16 cellular contexts compared by ENCODE assay signal in genomic region chr17:78020717-78021108, GRCh38.
A peak's percentile ranks its signal among the peaks of the same experiment; 100 is the strongest.
DNase-seq lines count a peak whose midpoint lies in the region; ATAC-seq and TF ChIP-seq lines count a peak whose summit lies in the region.
"Had no signal": no experiment of that assay in that cellular context is flagged by ENCODE, and none has a peak within 500 bp of the region (broad histone marks: within the 10 kb centered on the region; RNA-seq: fewer than 3 reads in every experiment).

No MANE protein-coding gene starts in this region.

- no peak overlapping the region for H2AFZ ChIP-seq in KMS-11 (ENCODE audit: low read depth)

- peaks cover 4% of the 10 kb centered on the region for H3K36me3 Mint-ChIP-seq in stimulated activated naive CD8-positive, alpha-beta T cell treated with anti-CD3 and anti-CD28 coated beads, Interleukin-15, Interleukin-2, amounts not matched to agents 100 ng/mL and 50 ng/mL, for 24 hours (ENCODE audit: low read depth)
- peaks cover 9% of the 10 kb centered on the region for H3K36me3 Mint-ChIP-seq in central memory CD8-positive, alpha-beta T cell (ENCODE audit: insufficient read depth)

- H3K27ac Mint-ChIP-seq in stimulated activated naive CD8-positive, alpha-beta T cell treated with anti-CD3 and anti-CD28 coated beads, Interleukin-15, Interleukin-2, amounts not matched to agents 100 ng/mL and 50 ng/mL, for 24 hours: peak overlapping the region; percentile 69
- H3K27ac Mint-ChIP-seq in central memory CD8-positive, alpha-beta T cell (ENCODE audit: low read depth): peak overlapping the region; percentile 32
- H3K27ac Mint-ChIP-seq: nephron had no signal

- H3K9ac ChIP-seq in KMS-11: peak overlapping the region; percentile 17; the same call in 1 of the 2 replicates
- H3K9ac ChIP-seq: BLaER1 had no signal

- no peaks in the 10 kb centered on the region for H3K27me3 ChIP-seq in KMS-11 (ENCODE audit: insufficient read depth, low read depth)
- H3K27me3 ChIP-seq: BLaER1, SJSA1 had no signal

- H3K4me1 ChIP-seq in KMS-11 (ENCODE audit: low read depth, poor library complexity, severe bottlenecking): peaks cover 53% of the 10 kb centered on the region
- H3K4me1 ChIP-seq: BLaER1, lower lobe of right lung had no signal

- no peak overlapping the region for H3K4me3 Mint-ChIP-seq in stimulated activated naive CD8-positive, alpha-beta T cell treated with anti-CD3 and anti-CD28 coated beads, Interleukin-15, Interleukin-2, amounts not matched to agents 100 ng/mL and 50 ng/mL, for 24 hours
- H3K4me3 Mint-ChIP-seq in central memory CD8-positive, alpha-beta T cell: peak overlapping the region; percentile 36
- H3K4me3 Mint-ChIP-seq: nephron had no signal

- no peak overlapping the region for H3K4me3 ChIP-seq in KMS-11 (IDR thresholded peaks at IDR 0.05; ENCODE audit: insufficient read depth, low read depth, low read length)
- H3K4me3 ChIP-seq: BLaER1, lower lobe of right lung, SJSA1 had no signal

- H3K9me3 Mint-ChIP-seq in stimulated activated naive CD8-positive, alpha-beta T cell treated with anti-CD3 and anti-CD28 coated beads, Interleukin-15, Interleukin-2, amounts not matched to agents 100 ng/mL and 50 ng/mL, for 24 hours: no peaks in the 10 kb centered on the region
- no peaks in the 10 kb centered on the region for H3K9me3 Mint-ChIP-seq in central memory CD8-positive, alpha-beta T cell
- H3K9me3 Mint-ChIP-seq: nephron had no signal

- H3K27ac ChIP-seq in KMS-11 (peak overlapping the region; percentile 61), substantia nigra (ENCODE audit: low read depth, low read length, poor library complexity, severe bottlenecking) (peak overlapping the region; percentile 48)
- H3K27ac ChIP-seq: BLaER1, lower lobe of right lung, SJSA1 had no signal

- no peak for TF ChIP-seq CTCF in KMS-11 (conservative IDR thresholded peaks at IDR 0.05; ENCODE audit: low read depth, low read length)

- peaks cover 28% of the 10 kb centered on the region for H3K4me1 Mint-ChIP-seq in stimulated activated naive CD8-positive, alpha-beta T cell treated with anti-CD3 and anti-CD28 coated beads, Interleukin-15, Interleukin-2, amounts not matched to agents 100 ng/mL and 50 ng/mL, for 24 hours (ENCODE audit: low read depth)
- peaks cover 26% of the 10 kb centered on the region for H3K4me1 Mint-ChIP-seq in central memory CD8-positive, alpha-beta T cell

- no peaks in the 10 kb centered on the region for H3K36me3 ChIP-seq in KMS-11 (ENCODE audit: insufficient read depth)
- H3K36me3 ChIP-seq: SJSA1 had no signal

- ATAC-seq in stimulated activated naive CD8-positive, alpha-beta T cell treated with anti-CD3 and anti-CD28 coated beads, Interleukin-15, Interleukin-2, amounts not matched to agents 100 U/mL and 50 U/mL, for 24 hours: no peak
- ATAC-seq in central memory CD8-positive, alpha-beta T cell (replicated peaks; ENCODE audit: extremely low read depth, poor library complexity, severe bottlenecking): no peak
- ATAC-seq in HG03135 (IDR thresholded peaks at IDR 0.05; ENCODE audit: unreplicated experiment): no peak
- ATAC-seq: lower lobe of right lung had no signal

- H3K79me2 ChIP-seq in KMS-11 (ENCODE audit: insufficient read depth, low read depth): no peaks in the 10 kb centered on the region

- peak overlapping the region; percentile 78 for H3K4me2 ChIP-seq in KMS-11
- H3K4me2 ChIP-seq: BLaER1 had no signal

- H3K27me3 Mint-ChIP-seq in stimulated activated naive CD8-positive, alpha-beta T cell treated with anti-CD3 and anti-CD28 coated beads, Interleukin-15, Interleukin-2, amounts not matched to agents 100 ng/mL and 50 ng/mL, for 24 hours: no peaks in the 10 kb centered on the region
- no peaks in the 10 kb centered on the region for H3K27me3 Mint-ChIP-seq in central memory CD8-positive, alpha-beta T cell

- DNase-seq in stimulated activated naive CD8-positive, alpha-beta T cell treated with anti-CD3 and anti-CD28 coated beads, Interleukin-15, Interleukin-2, amounts not matched to agents 100 U/mL and 50 U/mL, for 24 hours: no peak
- no peak for DNase-seq in central memory CD8-positive, alpha-beta T cell (ENCODE audit: low spot score in 2 of 2)
- DNase-seq in substantia nigra (lab: John Stamatoyannopoulos, UW) (no peak), CD1c-positive myeloid dendritic cell (ENCODE audit: extremely low spot score) (no peak)
- no peak for DNase-seq in stimulated activated CD4-positive, alpha-beta T cell treated with anti-CD3 and anti-CD28 coated beads, Interleukin-4, amount 100 ng/mL, for 24 hours
- DNase-seq: lower lobe of right lung; NCI-H2171 treated with DMSO at 0.1 percent for 48 hours; stimulated activated CD4-positive, alpha-beta T cell treated with anti-CD3 and anti-CD28 coated beads, Interleukin-2, amount 100 ng/mL, for 24 hours; stimulated activated CD8-positive, alpha-beta memory T cell treated with anti-CD3 and anti-CD28 coated beads, Interleukin-4, amount 100 ng/mL, for 48 hours; trophoblast cell had no signal

- no peaks in the 10 kb centered on the region for H4K20me1 ChIP-seq in KMS-11 (ENCODE audit: insufficient read depth)
- H4K20me1 ChIP-seq: BLaER1 had no signal
